In the genomic region with DNA sequence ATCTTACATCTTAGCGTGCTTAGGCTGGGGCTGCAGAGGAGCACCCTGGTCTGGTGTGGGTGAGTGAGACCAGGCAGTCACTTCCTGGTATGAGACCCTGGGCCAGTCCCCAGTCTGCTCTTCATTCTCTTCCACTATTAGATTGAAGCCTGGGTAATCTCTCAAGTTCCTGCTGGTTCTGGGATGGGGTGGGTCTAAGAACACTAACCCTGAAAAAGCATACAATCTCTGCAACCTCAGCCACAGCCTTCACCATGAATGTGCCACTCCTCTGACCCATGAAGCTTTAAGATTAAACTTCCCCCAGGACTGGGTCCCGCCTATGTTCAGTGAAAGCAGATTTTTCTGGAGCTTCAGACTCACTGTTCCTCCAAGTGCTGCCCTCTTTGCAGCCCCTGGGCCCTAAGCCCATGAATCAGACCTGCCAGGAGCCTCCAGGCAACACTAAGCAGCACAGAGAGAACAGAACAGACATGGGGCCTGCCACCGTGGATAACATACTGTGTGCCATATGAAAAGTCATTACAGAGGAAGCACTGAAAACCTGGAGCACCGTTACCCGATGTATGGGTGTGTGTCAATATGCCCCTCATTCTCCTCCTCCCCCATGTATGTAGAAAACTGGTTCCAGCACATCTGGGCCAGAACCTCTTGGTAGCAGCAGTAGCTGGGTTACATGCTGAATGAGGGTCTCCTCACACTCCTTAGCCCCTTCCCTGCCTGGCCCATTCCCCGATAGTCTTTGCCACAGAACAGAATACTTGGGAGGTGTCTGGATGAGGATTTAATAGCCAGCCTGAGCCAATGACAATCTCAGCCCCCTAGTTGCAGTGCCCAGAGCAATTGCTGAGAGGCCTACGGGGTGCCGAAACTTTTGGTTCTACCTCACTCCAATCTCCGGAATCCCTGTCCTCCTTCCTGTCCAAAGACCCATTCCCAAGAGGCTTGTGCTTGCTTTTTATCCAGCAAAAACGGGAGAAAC, we compare ENCODE assay signal across 21 cellular contexts. TPM values are rescaled to one million over a fixed set of nuclear protein-coding genes. Genes with fewer than 3 reads are reported as not detected.
DNase-seq lines count a peak whose midpoint lies in the region; ATAC-seq, FAIRE-seq and TF ChIP-seq lines count a peak whose summit lies in the region.
"Had no signal": no experiment of that assay in that cellular context is flagged by ENCODE, and none has a peak within 500 bp of the region (broad histone marks: within the 10 kb centered on the region; RNA-seq: fewer than 3 reads in every experiment).

No MANE protein-coding gene starts in this region.

- H3K4me1 ChIP-seq in vagina = peaks cover 52% of the 10 kb centered on the region

- CTCF ChIA-PET in activated CD8-positive, alpha-beta T cell treated with anti-CD3 and anti-CD28 coated beads, Interleukin-2, amount 10 ng/mL, durations not matched to agents 7 days and 5 days (lab: Charles Lee) = interaction anchor here (1.3 kb wide), 1 partner anchor 30 kb away, joined by 4 read pairs; no protein-coding TSS in a partner anchor
- CTCF ChIA-PET in activated CD8-positive, alpha-beta T cell treated with anti-CD3 and anti-CD28 coated beads for 36 hours (lab: Charles Lee) = interaction anchor here (2.1 to 2.5 kb wide), 2 partner anchors 13 to 31 kb away, joined by 6 to 11 read pairs; no protein-coding TSS in a partner anchor

- H3K27me3 ChIP-seq in bronchial epithelial cell (ENCODE audit: control insufficient read depth, insufficient read depth, low read length) (no peaks in the 10 kb centered on the region), vagina (no peaks in the 10 kb centered on the region)

- intact Hi-C loops in activated CD8-positive, alpha-beta T cell treated with anti-CD3 and anti-CD28 coated beads for 36 hours (cut with micrococcal nuclease) = loop anchor here (10.0 kb wide), 1 partner anchor 163 kb away; no protein-coding TSS in a partner anchor
- intact Hi-C loops in vagina (cut with DNase I) = no loop called here

- H3K36me3 Mint-ChIP-seq in activated CD8-positive, alpha-beta T cell treated with anti-CD3 and anti-CD28 coated beads, Interleukin-2, amount 10 ng/mL, durations not matched to agents 7 days and 5 days (ENCODE audit: low read depth) = no peaks in the 10 kb centered on the region
- no peaks in the 10 kb centered on the region for H3K36me3 Mint-ChIP-seq in activated CD8-positive, alpha-beta T cell treated with anti-CD3 and anti-CD28 coated beads for 36 hours (ENCODE audit: low read depth)
- peaks cover 0 to 3% (median 0%) of the 10 kb centered on the region in 3 donors for H3K36me3 Mint-ChIP-seq in naive thymus-derived CD8-positive, alpha-beta T cell
- H3K36me3 Mint-ChIP-seq: activated CD4-positive, alpha-beta memory T cell treated with anti-CD3 and anti-CD28 coated beads for 36 hours had no signal

- H3K27ac Mint-ChIP-seq in activated CD8-positive, alpha-beta T cell treated with anti-CD3 and anti-CD28 coated beads, Interleukin-2, amount 10 ng/mL, durations not matched to agents 7 days and 5 days = peak overlapping the region; percentile 30
- H3K27ac Mint-ChIP-seq in activated CD8-positive, alpha-beta T cell treated with anti-CD3 and anti-CD28 coated beads for 36 hours = no peak overlapping the region
- peak overlapping the region in 1 of 10 donors; percentile 70 for H3K27ac Mint-ChIP-seq in naive thymus-derived CD8-positive, alpha-beta T cell
- H3K27ac Mint-ChIP-seq: activated CD4-positive, alpha-beta memory T cell treated with anti-CD3 and anti-CD28 coated beads for 36 hours; activated T-cell treated with anti-CD3 and anti-CD28 coated beads, Interleukin-2, amount 50 U/mL, for 24 hours; dendritic cell treated with granulocyte-macrophage colony-stimulating factor and Interleukin-4, amounts not matched to agents 40 ng/mL and 50 ng/mL, for 4 days had no signal

- TF ChIP-seq POLR2A in vagina (IDR thresholded peaks at IDR 0.05) = no peak

- peak overlapping the region; percentile 89 for H3K27ac ChIP-seq in vagina
- H3K27ac ChIP-seq: gastroesophageal sphincter, left ventricle myocardium inferior, spleen, suprapubic skin had no signal

- no peaks in the 10 kb centered on the region for H3K36me3 ChIP-seq in bronchial epithelial cell (ENCODE audit: control insufficient read depth, insufficient read depth, low read length)
- H3K36me3 ChIP-seq in vagina = no peaks in the 10 kb centered on the region
- H3K36me3 ChIP-seq: gastroesophageal sphincter, left ventricle myocardium inferior, spleen, suprapubic skin had no signal

- no peak for DNase-seq in activated CD8-positive, alpha-beta T cell treated with anti-CD3 and anti-CD28 coated beads, Interleukin-2, amount 10 ng/mL, durations not matched to agents 7 days and 5 days
- no peak for DNase-seq in activated CD8-positive, alpha-beta T cell treated with anti-CD3 and anti-CD28 coated beads for 36 hours
- no peak for DNase-seq in bronchial epithelial cell (ENCODE audit: low read depth)
- no peak for DNase-seq in naive thymus-derived CD8-positive, alpha-beta T cell
- DNase-seq in vagina (ENCODE audit: extremely low spot score in 2 of 2) = peak in 1 of 2 donors; percentile 83
- no peak for DNase-seq in effector CD8-positive, alpha-beta T cell (lab: John Stamatoyannopoulos, UW)
- no peak for DNase-seq in activated CD4-positive, alpha-beta T cell treated with anti-CD3 and anti-CD28 coated beads for 1 hour
- DNase-seq in NCI-H2171 treated with DMSO at 0.1 percent for 48 hours (lab: John Stamatoyannopoulos, UW) = no peak
- DNase-seq: activated CD4-positive, alpha-beta memory T cell treated with anti-CD3 and anti-CD28 coated beads for 36 hours; activated T-cell treated with anti-CD3 and anti-CD28 coated beads, Interleukin-2, amount 50 U/mL, for 24 hours; C1 segment of cervical spinal cord; IMR-90; left ventricle myocardium inferior; NCI-H2081; NCI-H524; spleen had no signal

- H3K27me3 Mint-ChIP-seq in activated CD8-positive, alpha-beta T cell treated with anti-CD3 and anti-CD28 coated beads, Interleukin-2, amount 10 ng/mL, durations not matched to agents 7 days and 5 days (ENCODE audit: low read depth) = peaks cover 79% of the 10 kb centered on the region
- H3K27me3 Mint-ChIP-seq in activated CD8-positive, alpha-beta T cell treated with anti-CD3 and anti-CD28 coated beads for 36 hours = peaks cover 76% of the 10 kb centered on the region
- peaks cover 27 to 86% (median 67%) of the 10 kb centered on the region in 5 donors for H3K27me3 Mint-ChIP-seq in naive thymus-derived CD8-positive, alpha-beta T cell

- ATAC-seq in activated CD8-positive, alpha-beta T cell treated with anti-CD3 and anti-CD28 coated beads, Interleukin-2, amount 10 ng/mL, durations not matched to agents 7 days and 5 days = no peak
- ATAC-seq in activated CD8-positive, alpha-beta T cell treated with anti-CD3 and anti-CD28 coated beads for 36 hours = no peak
- ATAC-seq in naive thymus-derived CD8-positive, alpha-beta T cell = no peak
- ATAC-seq: activated naive CD4-positive, alpha-beta T cell treated with anti-CD3 and anti-CD28 coated beads, Interleukin-2, amount 50 U/mL, for 72 hours; gastroesophageal sphincter had no signal

- no peak overlapping the region for H3K4me3 ChIP-seq in bronchial epithelial cell (ENCODE audit: low read depth, low read length)
- H3K4me3 ChIP-seq in vagina = no peak overlapping the region

- no peaks in the 10 kb centered on the region for H3K9me3 Mint-ChIP-seq in activated CD8-positive, alpha-beta T cell treated with anti-CD3 and anti-CD28 coated beads, Interleukin-2, amount 10 ng/mL, durations not matched to agents 7 days and 5 days (ENCODE audit: insufficient read depth)
- H3K9me3 Mint-ChIP-seq in activated CD8-positive, alpha-beta T cell treated with anti-CD3 and anti-CD28 coated beads for 36 hours = no peaks in the 10 kb centered on the region
- H3K9me3 Mint-ChIP-seq in naive thymus-derived CD8-positive, alpha-beta T cell = peaks cover 0 to 2% (median 0%) of the 10 kb centered on the region in 9 donors
- H3K9me3 Mint-ChIP-seq: activated CD4-positive, alpha-beta memory T cell treated with anti-CD3 and anti-CD28 coated beads for 36 hours; activated naive CD4-positive, alpha-beta T cell treated with anti-CD3 and anti-CD28 coated beads, Interleukin-2, amount 50 U/mL, for 72 hours; activated T-cell treated with anti-CD3 and anti-CD28 coated beads, Interleukin-2, amount 50 U/mL, for 24 hours; dendritic cell treated with granulocyte-macrophage colony-stimulating factor and Interleukin-4, amounts not matched to agents 40 ng/mL and 50 ng/mL, for 4 days had no signal

- peak; percentile 18 for FAIRE-seq in bronchial epithelial cell (lab: Jason Lieb, UNC)

- H3K4me3 Mint-ChIP-seq in activated CD8-positive, alpha-beta T cell treated with anti-CD3 and anti-CD28 coated beads, Interleukin-2, amount 10 ng/mL, durations not matched to agents 7 days and 5 days = no peak overlapping the region
- H3K4me3 Mint-ChIP-seq in activated CD8-positive, alpha-beta T cell treated with anti-CD3 and anti-CD28 coated beads for 36 hours = no peak overlapping the region
- H3K4me3 Mint-ChIP-seq in naive thymus-derived CD8-positive, alpha-beta T cell = peak overlapping the region in 8 of 10 donors; percentile 9 to 66 (median 52)
- H3K4me3 Mint-ChIP-seq: activated CD4-positive, alpha-beta memory T cell treated with anti-CD3 and anti-CD28 coated beads for 36 hours; activated T-cell treated with anti-CD3 and anti-CD28 coated beads, Interleukin-2, amount 50 U/mL, for 24 hours; dendritic cell treated with granulocyte-macrophage colony-stimulating factor and Interleukin-4, amounts not matched to agents 40 ng/mL and 50 ng/mL, for 4 days had no signal

- POLR2A ChIA-PET in activated CD8-positive, alpha-beta T cell treated with anti-CD3 and anti-CD28 coated beads, Interleukin-2, amount 10 ng/mL, durations not matched to agents 7 days and 5 days (lab: Charles Lee) = no interaction called here
- POLR2A ChIA-PET in activated CD8-positive, alpha-beta T cell treated with anti-CD3 and anti-CD28 coated beads for 36 hours (lab: Charles Lee) = interaction anchor here (0.9 kb wide), 1 partner anchor 30 kb away, joined by 3 read pairs; no protein-coding TSS in a partner anchor
- POLR2A ChIA-PET in naive thymus-derived CD8-positive, alpha-beta T cell (lab: Charles Lee) = no interaction called here

- peaks cover 23% of the 10 kb centered on the region for H3K4me1 Mint-ChIP-seq in activated CD8-positive, alpha-beta T cell treated with anti-CD3 and anti-CD28 coated beads, Interleukin-2, amount 10 ng/mL, durations not matched to agents 7 days and 5 days (ENCODE audit: low read depth)
- peaks cover 14% of the 10 kb centered on the region for H3K4me1 Mint-ChIP-seq in activated CD8-positive, alpha-beta T cell treated with anti-CD3 and anti-CD28 coated beads for 36 hours (ENCODE audit: low read depth)
- H3K4me1 Mint-ChIP-seq in naive thymus-derived CD8-positive, alpha-beta T cell = peaks cover 9 to 45% (median 39%) of the 10 kb centered on the region in 4 donors

- TF ChIP-seq CTCF in activated CD8-positive, alpha-beta T cell treated with anti-CD3 and anti-CD28 coated beads for 36 hours (IDR thresholded peaks at IDR 0.05) = no peak
- TF ChIP-seq CTCF in bronchial epithelial cell (IDR thresholded peaks at IDR 0.05; ENCODE audit: insufficient read depth, low read length, severe bottlenecking) (no peak), vagina (IDR thresholded peaks at IDR 0.05) (no peak)

- H3K9me3 ChIP-seq in vagina = no peaks in the 10 kb centered on the region
- H3K9me3 ChIP-seq: gastroesophageal sphincter, left ventricle myocardium inferior, spleen, suprapubic skin had no signal

RNA-seq across cellular contexts. Expression of a gene that starts 2.7 kb away (rescaled TPM):
- total RNA-seq in activated CD8-positive, alpha-beta T cell treated with anti-CD3 and anti-CD28 coated beads, Interleukin-2, amount 10 ng/mL, durations not matched to agents 7 days and 5 days = not detected
- total RNA-seq in activated CD8-positive, alpha-beta T cell treated with anti-CD3 and anti-CD28 coated beads for 36 hours = not detected
- total RNA-seq in bronchial epithelial cell (3.7 and 4.2 TPM in 2 replicates), vagina (16.7 TPM)
- total RNA-seq in naive thymus-derived CD8-positive, alpha-beta T cell = not detected
- polyA plus RNA-seq in naive thymus-derived CD8-positive, alpha-beta T cell = not detected
- total RNA-seq: A172; activated CD4-positive, alpha-beta memory T cell treated with anti-CD3 and anti-CD28 coated beads for 36 hours; activated naive CD4-positive, alpha-beta T cell treated with anti-CD3 and anti-CD28 coated beads, Interleukin-2, amount 50 U/mL, for 72 hours; IMR-90 had no signal
- polyA plus RNA-seq: IMR-90 had no signal

Comparison
In these comparisons a context has a peak if more than half of its experiments do, and no peak if none do; other contexts are left out.
1. H3K4me3 Mint-ChIP-seq: peak in naive thymus-derived CD8-positive, alpha-beta T cell (8 of 10); none in activated CD8-positive, alpha-beta T cell treated with anti-CD3 and anti-CD28 coated beads, Interleukin-2, amount 10 ng/mL, durations not matched to agents 7 days and 5 days (single experiment) and activated CD8-positive, alpha-beta T cell treated with anti-CD3 and anti-CD28 coated beads for 36 hours (single experiment).